18 cellular contexts compared by ENCODE assay signal in genomic region chr4:130422255-130422654, GRCh38.
"Had no signal": no experiment of that assay in that cellular context is flagged by ENCODE, and none has a peak within 500 bp of the region (broad histone marks: within the 10 kb centered on the region; RNA-seq: fewer than 3 reads in every experiment).

No MANE protein-coding gene starts in this region.

- H3K27ac ChIP-seq: dorsolateral prefrontal cortex, gastrocnemius medialis, heart right ventricle, pancreas, sigmoid colon, thoracic aorta, upper lobe of right lung had no signal

- H3K4me3 ChIP-seq: dorsolateral prefrontal cortex, gastrocnemius medialis, heart right ventricle, lung, pancreas, sigmoid colon, thoracic aorta, upper lobe of right lung had no signal

- H3K27me3 ChIP-seq: dorsolateral prefrontal cortex, gastrocnemius medialis, heart right ventricle, pancreas, sigmoid colon, upper lobe of right lung had no signal

- H3K36me3 ChIP-seq: gastrocnemius medialis, heart right ventricle, pancreas, sigmoid colon, thoracic aorta, upper lobe of right lung had no signal

- DNase-seq: activated CD4-positive, alpha-beta T cell treated with anti-CD3 and anti-CD28 coated beads for 4 hours; activated CD8-positive, alpha-beta T cell treated with anti-CD3 and anti-CD28 coated beads for 36 hours; activated gamma-delta T cell; activated T-cell treated with anti-CD3 and anti-CD28 coated beads, Interleukin-2, amount 50 U/mL, for 48 hours; amniotic stem cell; dorsolateral prefrontal cortex; erythroblast; gastrocnemius medialis; heart right ventricle; left colon; pancreas; sigmoid colon; stimulated activated CD4-positive, alpha-beta T cell treated with anti-CD3 and anti-CD28 coated beads, Interleukin-1b, Interleukin-23, amount 100 ng/mL, for 48 hours; upper lobe of right lung had no signal

- ATAC-seq: activated CD8-positive, alpha-beta T cell treated with anti-CD3 and anti-CD28 coated beads for 36 hours; activated naive CD4-positive, alpha-beta T cell treated with anti-CD3 and anti-CD28 coated beads, Interleukin-2, amount 50 U/mL, for 72 hours; gastrocnemius medialis; heart right ventricle; left colon; pancreas; upper lobe of right lung; WTC11 had no signal

- H3K4me1 ChIP-seq: gastrocnemius medialis, heart right ventricle, pancreas, sigmoid colon, upper lobe of right lung had no signal

- H3K9me3 ChIP-seq: gastrocnemius medialis, pancreas, sigmoid colon, thoracic aorta, upper lobe of right lung had no signal
